Comparison of ENCODE assay signal across 14 cellular contexts in the genomic region with DNA sequence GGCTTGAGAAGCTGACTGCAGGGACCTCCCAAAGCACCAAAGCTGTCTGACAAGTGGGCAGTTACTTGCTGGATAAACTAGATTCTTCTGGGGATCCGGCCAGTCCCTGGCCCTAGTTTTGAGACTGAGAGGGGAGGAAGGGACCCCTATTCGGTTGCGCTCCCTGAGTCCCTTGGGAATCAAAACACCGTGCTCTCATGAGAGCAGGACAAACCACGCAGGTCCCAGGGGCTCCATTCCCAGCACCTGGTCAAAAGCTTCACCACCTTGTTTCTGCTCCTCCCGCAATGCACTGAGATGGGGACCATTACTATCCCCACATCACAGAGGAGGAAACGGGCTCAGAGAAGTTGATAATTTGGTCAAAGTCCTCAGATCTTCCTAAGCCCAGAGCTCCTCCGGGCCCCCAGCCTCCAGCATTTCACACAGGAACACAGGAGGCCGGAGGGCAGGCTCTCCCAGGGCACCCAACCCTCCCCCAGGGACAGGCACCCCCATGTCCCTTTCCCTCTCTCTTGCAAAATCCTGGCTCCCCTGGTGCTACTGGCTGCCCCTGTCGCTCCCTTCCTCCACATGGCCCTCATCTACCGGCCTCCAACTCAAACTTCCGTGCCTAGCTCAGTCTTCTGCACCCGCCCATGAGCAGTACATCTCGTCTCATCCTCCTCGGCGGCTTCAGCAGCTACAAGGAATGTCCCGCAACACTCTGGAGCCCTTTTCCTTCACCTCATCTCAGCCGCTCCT. TPM values are rescaled to one million over a fixed set of nuclear protein-coding genes. Genes with fewer than 3 reads are reported as not detected.
A peak's percentile ranks its signal among the peaks of the same experiment; 100 is the strongest.
DNase-seq lines count a peak whose midpoint lies in the region; ATAC-seq, FAIRE-seq and TF ChIP-seq lines count a peak whose summit lies in the region.
"Had no signal": no experiment of that assay in that cellular context is flagged by ENCODE, and none has a peak within 500 bp of the region (broad histone marks: within the 10 kb centered on the region; RNA-seq: fewer than 3 reads in every experiment).

No MANE protein-coding gene starts in this region.

- H3K36me3 ChIP-seq in BLaER1 treated with 17β-estradiol and CSF1 and Interleukin-3, amounts not matched to agents 10 nM and 100 nM = peaks cover 40 to 57% (median 46%) of the 10 kb centered on the region in 11 experiments
- no peaks in the 10 kb centered on the region for H3K36me3 ChIP-seq in GM23338 (ENCODE audit: insufficient read depth)

- H3K27me3 Mint-ChIP-seq in GM23338 (ENCODE audit: insufficient read depth, low read depth, poor library complexity) = peaks cover 18% of the 10 kb centered on the region
- H3K27me3 Mint-ChIP-seq in activated naive CD8-positive, alpha-beta T cell treated with anti-CD3 and anti-CD28 coated beads, Interleukin-2, amount 50 U/mL, for 24 hours = no peaks in the 10 kb centered on the region
- no peaks in the 10 kb centered on the region for H3K27me3 Mint-ChIP-seq in naive thymus-derived CD8-positive, alpha-beta T cell

- H3K27ac Mint-ChIP-seq in GM23338 = peak overlapping the region; percentile 19; the same call in 1 of the 2 replicates
- peak overlapping the region; percentile 34 for H3K27ac Mint-ChIP-seq in activated naive CD8-positive, alpha-beta T cell treated with anti-CD3 and anti-CD28 coated beads, Interleukin-2, amount 50 U/mL, for 24 hours
- H3K27ac Mint-ChIP-seq in naive thymus-derived CD8-positive, alpha-beta T cell = peak overlapping the region in 9 of 10 donors; percentile 39 to 91 (median 71)

- H2AFZ ChIP-seq in GM23338 = no peak overlapping the region

- H3K9ac ChIP-seq in BLaER1 treated with 17β-estradiol and CSF1 and Interleukin-3, amounts not matched to agents 10 nM and 100 nM = peak overlapping the region; percentile 8 to 99 (median 93); a peak in 18 of 22 replicates

- peaks cover 18% of the 10 kb centered on the region for H3K79me2 ChIP-seq in GM23338 (replicated peaks; ENCODE audit: insufficient read depth)

- no peaks in the 10 kb centered on the region for H3K9me3 Mint-ChIP-seq in GM23338
- H3K9me3 Mint-ChIP-seq in activated naive CD8-positive, alpha-beta T cell treated with anti-CD3 and anti-CD28 coated beads, Interleukin-2, amount 50 U/mL, for 24 hours = no peaks in the 10 kb centered on the region
- no peaks in the 10 kb centered on the region for H3K9me3 Mint-ChIP-seq in naive thymus-derived CD8-positive, alpha-beta T cell

- TF ChIP-seq CTCF in GM23338 (conservative IDR thresholded peaks at IDR 0.05; ENCODE audit: low read depth in 2 of 2) = no peak

- H3K9me2 ChIP-seq in GM23338 (ENCODE audit: insufficient read depth) = no peaks in the 10 kb centered on the region

- ATAC-seq in GM23338 (no peak), GM19455 (IDR thresholded peaks at IDR 0.05; ENCODE audit: unreplicated experiment) (no peak)
- ATAC-seq in activated naive CD8-positive, alpha-beta T cell treated with anti-CD3 and anti-CD28 coated beads, Interleukin-2, amount 50 U/mL, for 24 hours = no peak
- ATAC-seq in naive thymus-derived CD8-positive, alpha-beta T cell = no peak

- H3F3A ChIP-seq in GM23338 (replicated peaks; ENCODE audit: low read depth) = peaks cover 30% of the 10 kb centered on the region

- H3K27ac ChIP-seq in BLaER1 treated with 17β-estradiol and CSF1 and Interleukin-3, amounts not matched to agents 10 nM and 100 nM = peak overlapping the region in 5 of 11 experiments; percentile 6 to 96 (median 32); a peak in 11 of 22 replicates
- peak overlapping the region; percentile 59; the same call in 1 of the 2 replicates for H3K27ac ChIP-seq in GM23338 (ENCODE audit: low read depth)

- H3K4me2 ChIP-seq in BLaER1 treated with 17β-estradiol and CSF1 and Interleukin-3, amounts not matched to agents 10 nM and 100 nM = peak overlapping the region; percentile 84 to 100 (median 93)
- no peak overlapping the region for H3K4me2 ChIP-seq in GM23338

- peaks cover 36 to 58% (median 50%) of the 10 kb centered on the region in 10 experiments for H3K4me1 ChIP-seq in BLaER1 treated with 17β-estradiol and CSF1 and Interleukin-3, amounts not matched to agents 10 nM and 100 nM
- H3K4me1 ChIP-seq in GM23338 (ENCODE audit: insufficient read depth) = peaks cover 18% of the 10 kb centered on the region; the same call in 1 of the 2 replicates

- H3K4me1 Mint-ChIP-seq in GM23338 = peaks cover 26% of the 10 kb centered on the region
- H3K4me1 Mint-ChIP-seq in activated naive CD8-positive, alpha-beta T cell treated with anti-CD3 and anti-CD28 coated beads, Interleukin-2, amount 50 U/mL, for 24 hours = peaks cover 32% of the 10 kb centered on the region
- H3K4me1 Mint-ChIP-seq in naive thymus-derived CD8-positive, alpha-beta T cell = peaks cover 19 to 30% (median 26%) of the 10 kb centered on the region in 4 donors

- POLR2A ChIA-PET in naive thymus-derived CD8-positive, alpha-beta T cell (lab: Charles Lee) = interaction anchor here (1.4 to 9.7 kb wide), 3 partner anchors 15 to 129 kb away, joined by 4 to 192 read pairs (median 108); partner anchors contain the start of genes GALK1, TRIM47 and WBP2

- peak overlapping the region; percentile 8; the same call in 2 of the 3 replicates for H3K4me3 Mint-ChIP-seq in GM23338
- no peak overlapping the region for H3K4me3 Mint-ChIP-seq in activated naive CD8-positive, alpha-beta T cell treated with anti-CD3 and anti-CD28 coated beads, Interleukin-2, amount 50 U/mL, for 24 hours
- peak overlapping the region in 9 of 10 donors; percentile 16 to 71 (median 44) for H3K4me3 Mint-ChIP-seq in naive thymus-derived CD8-positive, alpha-beta T cell
- H3K4me3 Mint-ChIP-seq: CD14-positive monocyte had no signal

- H3K9me3 ChIP-seq in BLaER1 treated with 17β-estradiol and CSF1 and Interleukin-3, amounts not matched to agents 10 nM and 100 nM (replicated peaks in 1 of 11) = no peaks in the 10 kb centered on the region
- H3K9me3 ChIP-seq: tibial artery had no signal

- peaks cover 29% of the 10 kb centered on the region for H3K36me3 Mint-ChIP-seq in GM23338 (ENCODE audit: low read depth)
- peaks cover 10% of the 10 kb centered on the region for H3K36me3 Mint-ChIP-seq in activated naive CD8-positive, alpha-beta T cell treated with anti-CD3 and anti-CD28 coated beads, Interleukin-2, amount 50 U/mL, for 24 hours (ENCODE audit: low read depth)
- H3K36me3 Mint-ChIP-seq in naive thymus-derived CD8-positive, alpha-beta T cell = peaks cover 0 to 17% (median 1%) of the 10 kb centered on the region in 3 donors

- FAIRE-seq in GM19239 (lab: Jason Lieb, UNC) = no peak
- FAIRE-seq: colon had no signal

- DNase-seq in GM23338 (ENCODE audit: low spot score) (no peak), GM19239 (ENCODE audit: insufficient read length, low spot score) (no peak), 8988T (no peak)
- no peak for DNase-seq in activated naive CD8-positive, alpha-beta T cell treated with anti-CD3 and anti-CD28 coated beads, Interleukin-2, amount 50 U/mL, for 24 hours
- DNase-seq in naive thymus-derived CD8-positive, alpha-beta T cell = no peak
- DNase-seq: activated CD8-positive, alpha-beta memory T cell treated with anti-CD3 and anti-CD28 coated beads for 24 hours; GDM1; kidney glomerular epithelial cell; T-helper 9 cell; tibial artery had no signal

- no peaks in the 10 kb centered on the region for H3K27me3 ChIP-seq in BLaER1 treated with 17β-estradiol and CSF1 and Interleukin-3, amounts not matched to agents 10 nM and 100 nM
- H3K27me3 ChIP-seq in GM23338 (ENCODE audit: insufficient read depth) = no peaks in the 10 kb centered on the region
- H3K27me3 ChIP-seq: tibial artery had no signal

- peaks cover 7 to 52% (median 36%) of the 10 kb centered on the region in 11 experiments; a peak in 19 of 22 replicates for H4K20me1 ChIP-seq in BLaER1 treated with 17β-estradiol and CSF1 and Interleukin-3, amounts not matched to agents 10 nM and 100 nM
- H4K20me1 ChIP-seq in GM23338 (replicated peaks; ENCODE audit: insufficient read depth) = no peaks in the 10 kb centered on the region; the same call in 1 of the 2 replicates

- H3K4me3 ChIP-seq in BLaER1 treated with 17β-estradiol and CSF1 and Interleukin-3, amounts not matched to agents 10 nM and 100 nM = no peak overlapping the region
- H3K4me3 ChIP-seq in GM23338 = no peak overlapping the region
- H3K4me3 ChIP-seq: tibial artery had no signal

TF ChIP-seq in GM23338, 12 proteins besides CTCF, POLR2A, EP300 and RAD21:
- no peak for TF ChIP-seq EZH2phosphoT487 (IDR thresholded peaks at IDR 0.05; ENCODE audit: unreplicated experiment)
- TF ChIP-seq EZH2 (IDR thresholded peaks at IDR 0.05; ENCODE audit: low read depth, unreplicated experiment) = no peak
TF ChIP-seq in GM23338: peak in this region for 0.

RNA-seq across cellular contexts. Expression of gene TRIM65, which starts 3.3 kb away (rescaled TPM):
- 53.8 and 54.0 TPM in 2 replicates for total RNA-seq in GM23338 (2014; rRNA removed; shearing (Covaris generic))
- 13.8 and 15.0 TPM in 2 replicates for polyA plus RNA-seq in GM23338 (2016; fragmentation: Nextera tagmentation; extraction: Ambion mirVana)
- 10 to 100 TPM; 34.5 to 40.9 TPM for total RNA-seq in naive thymus-derived CD8-positive, alpha-beta T cell
- polyA plus RNA-seq in naive thymus-derived CD8-positive, alpha-beta T cell = 10 to 100 TPM; 13.4 to 31.8 (median 18.9) TPM

RNA-seq across cellular contexts. Expression of gene MRPL38, which starts 11.2 kb away (rescaled TPM):
- total RNA-seq in GM23338 (2014; rRNA removed; shearing (Covaris generic)) = 47.2 and 63.6 TPM in 2 replicates
- polyA plus RNA-seq in GM23338 (2016; fragmentation: Nextera tagmentation; extraction: Ambion mirVana) = 86.7 and 90.0 TPM in 2 replicates
- 100 to 1,000 TPM; 167 to 178 TPM for total RNA-seq in naive thymus-derived CD8-positive, alpha-beta T cell
- polyA plus RNA-seq in naive thymus-derived CD8-positive, alpha-beta T cell = 10 to 100 TPM; 56.4 to 78.7 (median 64.7) TPM

RNA-seq across cellular contexts. Expression of gene TRIM47, which starts 15.1 kb away (rescaled TPM):
- total RNA-seq in GM23338 (2014; rRNA removed; shearing (Covaris generic)) = 9.9 and 12.5 TPM in 2 replicates
- polyA plus RNA-seq in GM23338 (2016; fragmentation: Nextera tagmentation; extraction: Ambion mirVana) = 7.2 TPM in 2 replicates
- 1 to 10 TPM; 9.7 to 9.9 TPM for total RNA-seq in naive thymus-derived CD8-positive, alpha-beta T cell
- polyA plus RNA-seq in naive thymus-derived CD8-positive, alpha-beta T cell = 1 to 10 TPM; 1.9 to 8.5 (median 4.2) TPM
- polyA plus RNA-seq: CD14-positive monocyte had no signal

RNA-seq across cellular contexts. Expression of gene WBP2, which starts 38.3 kb away (rescaled TPM):
- 34.9 and 36.2 TPM in 2 replicates for total RNA-seq in GM23338 (2014; rRNA removed; shearing (Covaris generic))
- polyA plus RNA-seq in GM23338 (2016; fragmentation: Nextera tagmentation; extraction: Ambion mirVana) = 59.5 and 63.5 TPM in 2 replicates
- 100 to 1,000 TPM; 152 to 156 TPM for total RNA-seq in naive thymus-derived CD8-positive, alpha-beta T cell
- 10 to 100 TPM; 58.1 to 95.1 (median 70.6) TPM for polyA plus RNA-seq in naive thymus-derived CD8-positive, alpha-beta T cell

RNA-seq across cellular contexts. Expression of gene FBF1, which starts 47.4 kb away (rescaled TPM):
- total RNA-seq in GM23338 (2014; rRNA removed; shearing (Covaris generic)) = 11.8 and 17.4 TPM in 2 replicates
- 8.8 and 9.7 TPM in 2 replicates for polyA plus RNA-seq in GM23338 (2016; fragmentation: Nextera tagmentation; extraction: Ambion mirVana)
- 10 to 100 TPM; 47.7 to 54.6 TPM for total RNA-seq in naive thymus-derived CD8-positive, alpha-beta T cell
- polyA plus RNA-seq in naive thymus-derived CD8-positive, alpha-beta T cell = 1 to 10 TPM; 2.4 to 8.0 (median 7.5) TPM

Comparison
In these comparisons a context has a peak if more than half of its experiments do, and no peak if none do; other contexts are left out.
1. H3K27ac Mint-ChIP-seq: peak in every context shown above with its lines; median percentile 71 in naive thymus-derived CD8-positive, alpha-beta T cell; 34 in activated naive CD8-positive, alpha-beta T cell treated with anti-CD3 and anti-CD28 coated beads, Interleukin-2, amount 50 U/mL, for 24 hours; 19 in GM23338.